In genomic region chr19:3129112-3129511, GRCh38 we compare ENCODE assay signal across 1 cellular context.
A peak's percentile ranks its signal among the peaks of the same experiment; 100 is the strongest.
TF ChIP-seq lines count a peak whose summit lies in the region.

No MANE protein-coding gene starts in this region.

TF ChIP-seq in GM12878, 131 proteins besides CTCF, POLR2A, EP300 and RAD21:
- TF ChIP-seq SIN3A (IDR thresholded peaks at IDR 0.05; ENCODE audit: low read depth, low read length) (no peak), SMC3 (IDR thresholded peaks at IDR 0.05; ENCODE audit: borderline replicate concordance, low read length) (peak; percentile 62; the same call in 1 of the 2 replicates), ZNF24 (IDR thresholded peaks at IDR 0.05) (0 out of 2 replicates have a peak, but pooled peaks have one; percentile 34)
